Comparison of ENCODE assay signal across 8 cellular contexts in the genomic region with DNA sequence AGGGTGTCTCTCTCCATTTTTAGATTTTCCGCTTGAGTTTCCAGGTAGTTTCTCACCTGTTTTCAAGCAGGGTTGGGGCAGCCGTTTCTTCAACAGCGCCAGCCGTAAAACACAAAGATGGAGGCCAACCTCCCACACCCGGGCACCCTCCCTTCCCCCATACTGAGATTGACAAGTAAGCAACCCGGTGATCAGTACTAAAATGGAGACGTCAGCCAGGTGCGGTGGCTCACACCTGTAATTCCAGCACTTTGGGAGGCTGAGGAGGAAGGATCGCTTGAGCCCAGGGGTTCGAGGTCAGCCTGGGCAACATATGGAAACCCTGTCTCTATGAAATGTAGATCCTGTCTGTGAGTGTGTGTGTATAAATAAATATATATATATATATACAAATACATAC. TPM values are rescaled to one million over a fixed set of nuclear protein-coding genes. Genes with fewer than 3 reads are reported as not detected.
A peak's percentile ranks its signal among the peaks of the same experiment; 100 is the strongest.
DNase-seq lines count a peak whose midpoint lies in the region; ATAC-seq and TF ChIP-seq lines count a peak whose summit lies in the region.

No MANE protein-coding gene starts in this region.

- POLR2A ChIA-PET in RWPE1 (lab: Yijun Ruan, JAX; ENCODE audit: low non-redundant PET), result no interaction called here

- H3K9me3 Mint-ChIP-seq in T-helper 2 cell treated with Interferon-gamma antibody and Interleukin-4, amounts not matched to agents 5 μg/mL and 100 μg/mL, for 36 hours, result no peaks in the 10 kb centered on the region
- no peaks in the 10 kb centered on the region for H3K9me3 Mint-ChIP-seq in stimulated activated effector memory CD8-positive, alpha-beta T cell treated with anti-CD3 and anti-CD28 coated beads, Interleukin-12 subunit alpha, Interleukin-12 subunit beta, amount 100 ng/mL, for 72 hours

- CTCF ChIA-PET in RWPE1 (lab: Yijun Ruan, JAX), result interaction anchor here (0.6 to 1.5 kb wide), 2 partner anchors 328 to 445 kb away, joined by 3 to 8 read pairs; no protein-coding TSS in a partner anchor

- H3K4me3 ChIP-seq in fibroblast of the aortic adventitia (ENCODE audit: low read depth, low read length), result peak overlapping the region; percentile 51

- peak overlapping the region; percentile 67; the same call in 1 of the 2 replicates for H3K27ac ChIP-seq in RWPE1

- H3K4me1 Mint-ChIP-seq in T-helper 2 cell treated with Interferon-gamma antibody and Interleukin-4, amounts not matched to agents 5 μg/mL and 100 μg/mL, for 36 hours (ENCODE audit: low read depth), result peaks cover 45% of the 10 kb centered on the region
- H3K4me1 Mint-ChIP-seq in stimulated activated effector memory CD8-positive, alpha-beta T cell treated with anti-CD3 and anti-CD28 coated beads, Interleukin-12 subunit alpha, Interleukin-12 subunit beta, amount 100 ng/mL, for 72 hours, result peaks cover 57% of the 10 kb centered on the region

- no peak overlapping the region for H3K27ac Mint-ChIP-seq in T-helper 2 cell treated with Interferon-gamma antibody and Interleukin-4, amounts not matched to agents 5 μg/mL and 100 μg/mL, for 36 hours
- H3K27ac Mint-ChIP-seq in stimulated activated effector memory CD8-positive, alpha-beta T cell treated with anti-CD3 and anti-CD28 coated beads, Interleukin-12 subunit alpha, Interleukin-12 subunit beta, amount 100 ng/mL, for 72 hours, result no peak overlapping the region

- ATAC-seq in stimulated activated effector memory CD8-positive, alpha-beta T cell treated with anti-CD3 and anti-CD28 coated beads, Interleukin-12 subunit alpha, Interleukin-12 subunit beta, amount 100 ng/mL, for 72 hours, result no peak
- no peak for ATAC-seq in HG02870 (IDR thresholded peaks at IDR 0.05; ENCODE audit: unreplicated experiment)

- no peak for DNase-seq in T-helper 2 cell treated with Interferon-gamma antibody and Interleukin-4, amounts not matched to agents 5 μg/mL and 100 μg/mL, for 36 hours (ENCODE audit: low spot score)
- DNase-seq in T-helper 2 cell, result no peak
- DNase-seq in RWPE1 (ENCODE audit: low spot score), result no peak
- no peak for DNase-seq in fibroblast of the aortic adventitia (ENCODE audit: low read depth)
- DNase-seq in stimulated activated effector memory CD8-positive, alpha-beta T cell treated with anti-CD3 and anti-CD28 coated beads, Interleukin-12 subunit alpha, Interleukin-12 subunit beta, amount 100 ng/mL, for 72 hours (ENCODE audit: low spot score in 2 of 2), result no peak
- no peak for DNase-seq in SHP77 treated with DMSO at 0.1 percent for 48 hours (lab: John Stamatoyannopoulos, UW)
- DNase-seq in DMS79 (lab: John Stamatoyannopoulos, UW), result no peak

- H3K27me3 Mint-ChIP-seq in T-helper 2 cell treated with Interferon-gamma antibody and Interleukin-4, amounts not matched to agents 5 μg/mL and 100 μg/mL, for 36 hours (ENCODE audit: low read depth), result no peaks in the 10 kb centered on the region

- H3K36me3 Mint-ChIP-seq in T-helper 2 cell treated with Interferon-gamma antibody and Interleukin-4, amounts not matched to agents 5 μg/mL and 100 μg/mL, for 36 hours (ENCODE audit: low read depth), result peaks cover 10% of the 10 kb centered on the region
- H3K36me3 Mint-ChIP-seq in stimulated activated effector memory CD8-positive, alpha-beta T cell treated with anti-CD3 and anti-CD28 coated beads, Interleukin-12 subunit alpha, Interleukin-12 subunit beta, amount 100 ng/mL, for 72 hours, result peaks cover 17% of the 10 kb centered on the region

- no peak for TF ChIP-seq CTCF in RWPE1 (conservative IDR thresholded peaks at IDR 0.05; ENCODE audit: low read depth)
- no peak for TF ChIP-seq CTCF in fibroblast of the aortic adventitia (IDR thresholded peaks at IDR 0.05; ENCODE audit: insufficient read depth, low read length)

- H3K4me3 Mint-ChIP-seq in T-helper 2 cell treated with Interferon-gamma antibody and Interleukin-4, amounts not matched to agents 5 μg/mL and 100 μg/mL, for 36 hours, result peak overlapping the region; percentile 92
- H3K4me3 Mint-ChIP-seq in stimulated activated effector memory CD8-positive, alpha-beta T cell treated with anti-CD3 and anti-CD28 coated beads, Interleukin-12 subunit alpha, Interleukin-12 subunit beta, amount 100 ng/mL, for 72 hours, result peak overlapping the region; percentile 78

RNA-seq across cellular contexts. Expression of gene ZSCAN2, which starts 0.9 kb away (rescaled TPM):
- 5.2 and 25.5 TPM in 2 replicates for total RNA-seq in fibroblast of the aortic adventitia (ENCODE audit: low replicate concordance)

RNA-seq across cellular contexts. Expression of gene WDR73, which starts 54.2 kb away (rescaled TPM):
- 26.8 and 38.0 TPM in 2 replicates for total RNA-seq in fibroblast of the aortic adventitia (ENCODE audit: low replicate concordance)

RNA-seq across cellular contexts. Expression of gene NMB, which starts 58.1 kb away (rescaled TPM):
- total RNA-seq in fibroblast of the aortic adventitia (ENCODE audit: low replicate concordance), result 4.1 TPM in 1 of 2 replicates, not detected in the other
